ENCODE assay signal across 16 cellular contexts in genomic region chr20:31811198-31811597, GRCh38. TPM values are rescaled to one million over a fixed set of nuclear protein-coding genes. Genes with fewer than 3 reads are reported as not detected.
A peak's percentile ranks its signal among the peaks of the same experiment; 100 is the strongest.
DNase-seq lines count a peak whose midpoint lies in the region; ATAC-seq and TF ChIP-seq lines count a peak whose summit lies in the region.
"Had no signal": no experiment of that assay in that cellular context is flagged by ENCODE, and none has a peak within 500 bp of the region (broad histone marks: within the 10 kb centered on the region; RNA-seq: fewer than 3 reads in every experiment).

No MANE protein-coding gene starts in this region.

- H3K27me3 ChIP-seq in PC-3 (ENCODE audit: low read length), result no peaks in the 10 kb centered on the region
- H3K27me3 ChIP-seq in layer of hippocampus (ENCODE audit: control insufficient read depth, insufficient read depth, low read length), result no peaks in the 10 kb centered on the region
- no peaks in the 10 kb centered on the region for H3K27me3 ChIP-seq in thoracic aorta (replicated peaks; ENCODE audit: insufficient read depth)

- H3K9ac ChIP-seq in PC-3 (ENCODE audit: low read length), result peak overlapping the region; percentile 20; the same call in 1 of the 2 replicates

- peaks cover 4% of the 10 kb centered on the region for H3K4me1 Mint-ChIP-seq in activated CD8-positive, alpha-beta memory T cell treated with anti-CD3 and anti-CD28 coated beads, Interleukin-2, amount 10 ng/mL, durations not matched to agents 7 days and 5 days

- H3K4me3 Mint-ChIP-seq in activated CD8-positive, alpha-beta memory T cell treated with anti-CD3 and anti-CD28 coated beads, Interleukin-2, amount 10 ng/mL, durations not matched to agents 7 days and 5 days, result no peak overlapping the region
- H3K4me3 Mint-ChIP-seq: H9 had no signal

- no peak overlapping the region for H3K27ac Mint-ChIP-seq in activated CD8-positive, alpha-beta memory T cell treated with anti-CD3 and anti-CD28 coated beads, Interleukin-2, amount 10 ng/mL, durations not matched to agents 7 days and 5 days

- no peak overlapping the region for H2AFZ ChIP-seq in PC-3 (ENCODE audit: low read length)

- H3K9me3 Mint-ChIP-seq in activated CD8-positive, alpha-beta memory T cell treated with anti-CD3 and anti-CD28 coated beads, Interleukin-2, amount 10 ng/mL, durations not matched to agents 7 days and 5 days (ENCODE audit: low read depth), result no peaks in the 10 kb centered on the region
- H3K9me3 Mint-ChIP-seq: H9 had no signal

- no peak overlapping the region for H3K4me3 ChIP-seq in PC-3 (ENCODE audit: low read length)
- no peak overlapping the region for H3K4me3 ChIP-seq in thoracic aorta

- POLR2A ChIA-PET in PC-3 (lab: Charles Lee; ENCODE audit: unreplicated experiment), result no interaction called here

- no peak for ATAC-seq in activated CD8-positive, alpha-beta memory T cell treated with anti-CD3 and anti-CD28 coated beads, Interleukin-2, amount 10 ng/mL, durations not matched to agents 7 days and 5 days
- no peak for ATAC-seq in PC-3
- no peak for ATAC-seq in thoracic aorta (ENCODE audit: insufficient number of reproducible peaks, low FRiP score, low read depth)
- no peak for ATAC-seq in HG02981 (IDR thresholded peaks at IDR 0.05; ENCODE audit: unreplicated experiment)
- ATAC-seq in GM18907 (IDR thresholded peaks at IDR 0.05; ENCODE audit: unreplicated experiment), result no peak

- no TSS peak for BruUV-seq in PC-3 (replicated peaks; lab: Mats Ljungman, UMichigan)

- intact Hi-C loops in PC-3 (cut with micrococcal nuclease), result no loop called here

- peak; percentile 26 for DNase-seq in activated CD8-positive, alpha-beta memory T cell treated with anti-CD3 and anti-CD28 coated beads for 24 hours
- no peak for DNase-seq in activated CD8-positive, alpha-beta memory T cell treated with anti-CD3 and anti-CD28 coated beads, Interleukin-2, amount 10 ng/mL, durations not matched to agents 7 days and 5 days
- DNase-seq in PC-3, result no peak
- DNase-seq in thoracic aorta (ENCODE audit: low spot score), result no peak
- no peak for DNase-seq in GM10266 (ENCODE audit: extremely low spot score)
- DNase-seq: DMS153, EL, H9, NCI-H1930, NCI-H2171, NCI-H774, SHP77 treated with DMSO at 0.1 percent for 48 hours had no signal

- H3K27me3 Mint-ChIP-seq in activated CD8-positive, alpha-beta memory T cell treated with anti-CD3 and anti-CD28 coated beads, Interleukin-2, amount 10 ng/mL, durations not matched to agents 7 days and 5 days, result no peaks in the 10 kb centered on the region

- H3K9me3 ChIP-seq in PC-3 (ENCODE audit: low read length) (no peaks in the 10 kb centered on the region), thoracic aorta (no peaks in the 10 kb centered on the region)

- no peak for TF ChIP-seq CTCF in PC-3 (conservative IDR thresholded peaks at IDR 0.05; ENCODE audit: low read depth, low read length)
- no peak for TF ChIP-seq CTCF in thoracic aorta (IDR thresholded peaks at IDR 0.05)
- TF ChIP-seq CTCF in GM10266 (IDR thresholded peaks at IDR 0.05; ENCODE audit: control insufficient read depth, insufficient read depth, low read depth, missing control alignments), result no peak

- no peaks in the 10 kb centered on the region for H3F3A ChIP-seq in PC-3 (ENCODE audit: low read length, unreplicated experiment)

- H3K27ac ChIP-seq in PC-3 (ENCODE audit: low read length) (peak overlapping the region; percentile 84), layer of hippocampus (ENCODE audit: low read depth, low read length) (peak overlapping the region; percentile 27), thoracic aorta (peak overlapping the region; percentile 71 to 88)
- H3K27ac ChIP-seq: 22Rv1 had no signal

- CTCF ChIA-PET in activated CD8-positive, alpha-beta memory T cell treated with anti-CD3 and anti-CD28 coated beads, Interleukin-2, amount 10 ng/mL, durations not matched to agents 7 days and 5 days (lab: Charles Lee), result interaction anchor here (4.7 kb wide), 1 partner anchor 11 kb away, joined by 33 read pairs; no protein-coding TSS in a partner anchor
- CTCF ChIA-PET in PC-3 (lab: Charles Lee), result no interaction called here

- H3K4me1 ChIP-seq in PC-3 (ENCODE audit: insufficient read depth, low read length) (peaks cover 17% of the 10 kb centered on the region), thoracic aorta (ENCODE audit: control insufficient read depth in 1 of 2, low read depth in 2 of 2) (peaks cover 55 to 96% of the 10 kb centered on the region in 2 donors)

- peaks cover 6% of the 10 kb centered on the region for H3K36me3 Mint-ChIP-seq in activated CD8-positive, alpha-beta memory T cell treated with anti-CD3 and anti-CD28 coated beads, Interleukin-2, amount 10 ng/mL, durations not matched to agents 7 days and 5 days

- no peak overlapping the region for H3K4me2 ChIP-seq in PC-3 (ENCODE audit: low read length)

- H4K20me1 ChIP-seq in PC-3 (ENCODE audit: low read length), result no peaks in the 10 kb centered on the region

- no peaks in the 10 kb centered on the region for H3K9me2 ChIP-seq in PC-3 (replicated peaks; ENCODE audit: low read length)

- H3K36me3 ChIP-seq in PC-3 (ENCODE audit: low read depth, low read length) (peaks cover 11% of the 10 kb centered on the region; the same call in 1 of the 2 replicates), thoracic aorta (no peaks in the 10 kb centered on the region)

- H3K79me2 ChIP-seq in PC-3 (ENCODE audit: low read length), result no peaks in the 10 kb centered on the region

RNA-seq across cellular contexts. Expression of gene MYLK2, which starts 8.0 kb away (rescaled TPM):
- 1 to 10 TPM in 1 of 2 experiments, under 1 TPM in 1; 0.42 to 1.2 TPM for total RNA-seq in activated CD8-positive, alpha-beta memory T cell treated with anti-CD3 and anti-CD28 coated beads, Interleukin-2, amount 10 ng/mL, durations not matched to agents 7 days and 5 days
- total RNA-seq in PC-3 (2014; rRNA removed) (1.7 TPM in 2 replicates), thoracic aorta (not detected)

RNA-seq across cellular contexts. Expression of gene FOXS1, which starts 34.2 kb away (rescaled TPM):
- total RNA-seq in activated CD8-positive, alpha-beta memory T cell treated with anti-CD3 and anti-CD28 coated beads, Interleukin-2, amount 10 ng/mL, durations not matched to agents 7 days and 5 days, result not detected
- total RNA-seq in PC-3 (2014; rRNA removed) (not detected in 2 replicates), thoracic aorta (10 to 100 TPM; 13.9 to 44.5 TPM)

RNA-seq across cellular contexts. Expression of gene DUSP15, which starts 59.1 kb away (rescaled TPM):
- not detected for total RNA-seq in activated CD8-positive, alpha-beta memory T cell treated with anti-CD3 and anti-CD28 coated beads, Interleukin-2, amount 10 ng/mL, durations not matched to agents 7 days and 5 days
- not detected in 2 replicates for total RNA-seq in PC-3 (2014; rRNA removed)
- 1 to 10 TPM; 3.9 to 5.6 TPM for total RNA-seq in thoracic aorta

RNA-seq across cellular contexts. Expression of gene TTLL9, which starts 59.2 kb away (rescaled TPM):
- total RNA-seq in activated CD8-positive, alpha-beta memory T cell treated with anti-CD3 and anti-CD28 coated beads, Interleukin-2, amount 10 ng/mL, durations not matched to agents 7 days and 5 days, result not detected
- not detected in 2 replicates for total RNA-seq in PC-3 (2014; rRNA removed)
- not detected for total RNA-seq in thoracic aorta

Comparison
In these comparisons a context has a peak if more than half of its experiments do, and no peak if none do; other contexts are left out.
1. H3K27ac ChIP-seq: peak in every context shown above with its lines; median percentile 84 in PC-3; 80 in thoracic aorta; 27 in layer of hippocampus.
2. RNA of gene FOXS1, which starts 34.2 kb away (total RNA-seq): 13.9 to 44.5 TPM in thoracic aorta; not detected in activated CD8-positive, alpha-beta memory T cell treated with anti-CD3 and anti-CD28 coated beads, Interleukin-2, amount 10 ng/mL, durations not matched to agents 7 days and 5 days and not detected in PC-3; every median in the first group is over 10 times any median in the second.